30 cellular contexts compared by ENCODE assay signal in the genomic region with DNA sequence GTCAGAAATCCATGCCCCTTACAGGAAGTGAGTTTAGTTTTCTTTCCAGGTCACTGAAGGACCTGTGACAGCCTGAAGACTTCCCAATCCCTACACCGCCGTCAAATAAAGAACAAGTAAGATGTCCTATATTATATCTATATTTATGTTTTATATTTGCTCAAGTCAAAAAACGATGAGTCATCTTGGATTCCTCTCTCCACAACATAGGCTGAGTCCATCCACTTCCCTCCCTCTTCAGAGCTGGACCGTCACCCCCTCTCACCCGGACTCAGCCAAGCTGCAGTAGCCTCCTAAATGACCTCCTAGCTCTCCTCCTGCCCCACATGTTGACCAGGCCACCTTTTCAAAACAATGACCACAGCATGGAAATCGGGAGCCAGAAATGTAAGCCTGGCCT. TPM values are rescaled to one million over a fixed set of nuclear protein-coding genes. Genes with fewer than 3 reads are reported as not detected.
A peak's percentile ranks its signal among the peaks of the same experiment; 100 is the strongest.
DNase-seq lines count a peak whose midpoint lies in the region; ATAC-seq and TF ChIP-seq lines count a peak whose summit lies in the region.
"Had no signal": no experiment of that assay in that cellular context is flagged by ENCODE, and none has a peak within 500 bp of the region (broad histone marks: within the 10 kb centered on the region; RNA-seq: fewer than 3 reads in every experiment).

No MANE protein-coding gene starts in this region.

- no peak overlapping the region for H3K27ac ChIP-seq in substantia nigra (ENCODE audit: low read depth, low read length, poor library complexity, severe bottlenecking)
- H3K27ac ChIP-seq: heart left ventricle, right atrium auricular region, VCaP had no signal

- H3K4me3 Mint-ChIP-seq in nephron progenitor cell = no peak overlapping the region
- H3K4me3 Mint-ChIP-seq: activated CD4-positive, alpha-beta T cell treated with anti-CD3 and anti-CD28 coated beads, Interleukin-2, amount 10 ng/mL, durations not matched to agents 24 days and 14 days; activated naive CD4-positive, alpha-beta T cell treated with anti-CD3 and anti-CD28 coated beads, Interleukin-2, amount 10 ng/mL, durations not matched to agents 7 days and 5 days; activated T-helper 1 cell treated with anti-CD3 and anti-CD28 coated beads, Interleukin-12 subunit alpha, Interleukin-12 subunit beta, Interleukin-2, Interleukin-4 antibody, amounts not matched to agents 30 ng/mL and 10 ng/mL and 1 ng/mL, durations not matched to agents 14 hours and 24 hours and 36 hours; central memory CD8-positive, alpha-beta T cell; stimulated activated memory B cell treated with anti-CD40 and anti-IgM and Interleukin-4, amounts not matched to agents 10 μg/mL and 1 μg/mL and 100 μg/mL, for 72 hours had no signal

- in situ Hi-C loops in astrocyte of the spinal cord (cut with HindIII; ENCODE audit: low sequenced_read_pairs) = no loop called here

- peaks cover 13% of the 10 kb centered on the region for H3K9me3 Mint-ChIP-seq in nephron progenitor cell
- H3K9me3 Mint-ChIP-seq: activated CD4-positive, alpha-beta T cell treated with anti-CD3 and anti-CD28 coated beads, Interleukin-2, amount 10 ng/mL, durations not matched to agents 24 days and 14 days; activated naive CD4-positive, alpha-beta T cell treated with anti-CD3 and anti-CD28 coated beads, Interleukin-2, amount 10 ng/mL, durations not matched to agents 7 days and 5 days; activated T-helper 1 cell treated with anti-CD3 and anti-CD28 coated beads, Interleukin-12 subunit alpha, Interleukin-12 subunit beta, Interleukin-2, Interleukin-4 antibody, amounts not matched to agents 30 ng/mL and 10 ng/mL and 1 ng/mL, durations not matched to agents 14 hours and 24 hours and 36 hours; stimulated activated memory B cell treated with anti-CD40 and anti-IgM and Interleukin-4, amounts not matched to agents 10 μg/mL and 1 μg/mL and 100 μg/mL, for 72 hours had no signal

- TF ChIP-seq CTCF in astrocyte of the spinal cord (IDR thresholded peaks at IDR 0.05; ENCODE audit: low read depth, low read length) (no peak), nephron progenitor cell (IDR thresholded peaks at IDR 0.05) (no peak)

- H3K4me1 Mint-ChIP-seq in nephron progenitor cell = peaks cover 49% of the 10 kb centered on the region
- H3K4me1 Mint-ChIP-seq: activated CD4-positive, alpha-beta T cell treated with anti-CD3 and anti-CD28 coated beads, Interleukin-2, amount 10 ng/mL, durations not matched to agents 24 days and 14 days; activated naive CD4-positive, alpha-beta T cell treated with anti-CD3 and anti-CD28 coated beads, Interleukin-2, amount 10 ng/mL, durations not matched to agents 7 days and 5 days; central memory CD8-positive, alpha-beta T cell; stimulated activated memory B cell treated with anti-CD40 and anti-IgM and Interleukin-4, amounts not matched to agents 10 μg/mL and 1 μg/mL and 100 μg/mL, for 72 hours had no signal

- ATAC-seq in left ventricle myocardium superior (no peak), GM18511 (IDR thresholded peaks at IDR 0.05; ENCODE audit: unreplicated experiment) (no peak), HG03520 (IDR thresholded peaks at IDR 0.05; ENCODE audit: unreplicated experiment) (no peak)
- ATAC-seq: heart left ventricle; left cardiac atrium; SK-N-SH treated with all-trans-retinoic acid at 6 μM for 48 hours; stimulated activated memory B cell treated with anti-CD40 and anti-IgM and Interleukin-4, amounts not matched to agents 10 μg/mL and 1 μg/mL and 100 μg/mL, for 72 hours had no signal

- no peak overlapping the region for H3K4me3 ChIP-seq in astrocyte of the spinal cord (ENCODE audit: low read depth, low read length)
- H3K4me3 ChIP-seq: heart left ventricle, right atrium auricular region had no signal

- peak overlapping the region; percentile 96 for H3K27ac Mint-ChIP-seq in nephron progenitor cell
- H3K27ac Mint-ChIP-seq: activated CD4-positive, alpha-beta T cell treated with anti-CD3 and anti-CD28 coated beads, Interleukin-2, amount 10 ng/mL, durations not matched to agents 24 days and 14 days; activated naive CD4-positive, alpha-beta T cell treated with anti-CD3 and anti-CD28 coated beads, Interleukin-2, amount 10 ng/mL, durations not matched to agents 7 days and 5 days; activated T-helper 1 cell treated with anti-CD3 and anti-CD28 coated beads, Interleukin-12 subunit alpha, Interleukin-12 subunit beta, Interleukin-2, Interleukin-4 antibody, amounts not matched to agents 30 ng/mL and 10 ng/mL and 1 ng/mL, durations not matched to agents 14 hours and 24 hours and 36 hours; stimulated activated memory B cell treated with anti-CD40 and anti-IgM and Interleukin-4, amounts not matched to agents 10 μg/mL and 1 μg/mL and 100 μg/mL, for 72 hours had no signal

- H3K36me3 Mint-ChIP-seq in nephron progenitor cell (ENCODE audit: low read depth) = peaks cover 75% of the 10 kb centered on the region
- H3K36me3 Mint-ChIP-seq: activated naive CD4-positive, alpha-beta T cell treated with anti-CD3 and anti-CD28 coated beads, Interleukin-2, amount 10 ng/mL, durations not matched to agents 7 days and 5 days; stimulated activated memory B cell treated with anti-CD40 and anti-IgM and Interleukin-4, amounts not matched to agents 10 μg/mL and 1 μg/mL and 100 μg/mL, for 72 hours had no signal

- H3K27me3 Mint-ChIP-seq in nephron progenitor cell (ENCODE audit: low read depth, poor library complexity) = peaks cover 3% of the 10 kb centered on the region
- H3K27me3 Mint-ChIP-seq: activated CD4-positive, alpha-beta T cell treated with anti-CD3 and anti-CD28 coated beads, Interleukin-2, amount 10 ng/mL, durations not matched to agents 24 days and 14 days; activated naive CD4-positive, alpha-beta T cell treated with anti-CD3 and anti-CD28 coated beads, Interleukin-2, amount 10 ng/mL, durations not matched to agents 7 days and 5 days; central memory CD8-positive, alpha-beta T cell; stimulated activated memory B cell treated with anti-CD40 and anti-IgM and Interleukin-4, amounts not matched to agents 10 μg/mL and 1 μg/mL and 100 μg/mL, for 72 hours had no signal

- DNase-seq in DMS53 (lab: John Stamatoyannopoulos, UW) (peak; percentile 73), HCEC 1CT (peak; percentile 18), astrocyte of the spinal cord (ENCODE audit: low read depth, low spot score) (peak; percentile 25), nephron progenitor cell (no peak), left ventricle myocardium superior (no peak), substantia nigra (lab: John Stamatoyannopoulos, UW) (no peak)
- DNase-seq: activated CD4-positive, alpha-beta T cell treated with anti-CD3 and anti-CD28 coated beads, Interleukin-2, amount 10 ng/mL, durations not matched to agents 24 days and 14 days; activated naive CD4-positive, alpha-beta T cell treated with anti-CD3 and anti-CD28 coated beads, Interleukin-2, amount 10 ng/mL, durations not matched to agents 7 days and 5 days; anterior cingulate cortex; C1 segment of cervical spinal cord; Calu3; GOT3; heart left ventricle; left cardiac atrium; mesenchymal stem cell; NCI-H1092; NCI-H2029 treated with DMSO at 0.1 percent for 48 hours; NCI-H2227 treated with DMSO at 0.1 percent for 48 hours; NCI-H748 treated with DMSO at 0.1 percent for 48 hours; RPMI8226; stimulated activated CD4-positive, alpha-beta T cell treated with anti-CD3 and anti-CD28 coated beads, Interleukin-4, amount 100 ng/mL, for 1 hour had no signal

- intact Hi-C loops in left ventricle myocardium superior (cut with micrococcal nuclease) = no loop called here

RNA-seq across cellular contexts. Expression of a gene that starts 53.5 kb away (rescaled TPM):
- total RNA-seq in left ventricle myocardium superior = 4.4 TPM
- total RNA-seq: activated CD4-positive, alpha-beta T cell treated with anti-CD3 and anti-CD28 coated beads, Interleukin-2, amount 10 ng/mL, durations not matched to agents 24 days and 14 days; activated T-helper 1 cell treated with anti-CD3 and anti-CD28 coated beads, Interleukin-12 subunit alpha, Interleukin-12 subunit beta, Interleukin-2, Interleukin-4 antibody, amounts not matched to agents 30 ng/mL and 10 ng/mL and 1 ng/mL, durations not matched to agents 14 hours and 24 hours and 36 hours; Calu3; T-helper 2 cell treated with Interferon-gamma antibody and Interleukin-4, amounts not matched to agents 100 ng/mL and 5 ng/mL, for 36 hours had no signal

Comparison
In these comparisons a context has a peak if more than half of its experiments do, and no peak if none do; other contexts are left out.
1. DNase-seq: peak in DMS53 (single experiment), HCEC 1CT (single experiment) and astrocyte of the spinal cord (single experiment); none in nephron progenitor cell (single experiment), left ventricle myocardium superior (single experiment) and substantia nigra (0 of 49).